In genomic region chr2:189178007-189178406, GRCh38 we compare ENCODE assay signal across 10 cellular contexts. TPM values are rescaled to one million over a fixed set of nuclear protein-coding genes. Genes with fewer than 3 reads are reported as not detected.
A peak's percentile ranks its signal among the peaks of the same experiment; 100 is the strongest.
DNase-seq lines count a peak whose midpoint lies in the region; ATAC-seq and TF ChIP-seq lines count a peak whose summit lies in the region.
"Had no signal": no experiment of that assay in that cellular context is flagged by ENCODE, and none has a peak within 500 bp of the region (broad histone marks: within the 10 kb centered on the region; RNA-seq: fewer than 3 reads in every experiment).

No MANE protein-coding gene starts in this region.

- peaks cover 9 to 13% of the 10 kb centered on the region in 2 donors for H3K27me3 Mint-ChIP-seq in CD4-positive, alpha-beta memory T cell

- H3K27me3 ChIP-seq in psoas muscle (ENCODE audit: insufficient read depth in 3 of 3, low read length in 2 of 3): no peaks in the 10 kb centered on the region
- H3K27me3 ChIP-seq in CD4-positive, alpha-beta memory T cell (ENCODE audit: insufficient read depth, low read length): no peaks in the 10 kb centered on the region

- H3K4me1 Mint-ChIP-seq in CD4-positive, alpha-beta memory T cell: peaks cover 9 to 13% (median 10%) of the 10 kb centered on the region in 4 donors

- no peaks in the 10 kb centered on the region for H3K36me3 Mint-ChIP-seq in CD4-positive, alpha-beta memory T cell

- no peak overlapping the region for H3K4me3 Mint-ChIP-seq in CD4-positive, alpha-beta memory T cell

- POLR2A ChIA-PET in RWPE1 (lab: Yijun Ruan, JAX; ENCODE audit: low non-redundant PET): no interaction called here
- POLR2A ChIA-PET in CD4-positive, alpha-beta memory T cell (lab: Charles Lee; ENCODE audit: partially characterized antibody): no interaction called here

- H3K36me3 ChIP-seq in psoas muscle (ENCODE audit: insufficient read depth in 1 of 2, low read depth in 1 of 2): no peaks in the 10 kb centered on the region
- no peaks in the 10 kb centered on the region for H3K36me3 ChIP-seq in CD4-positive, alpha-beta memory T cell (ENCODE audit: insufficient read depth, low read length)

- WGBS in psoas muscle, 3 donors: 20 to 38% (median 21%) methylated on average over 2 of the region's 2 CpGs

- no peaks in the 10 kb centered on the region for H3K4me1 ChIP-seq in psoas muscle
- no peaks in the 10 kb centered on the region for H3K4me1 ChIP-seq in CD4-positive, alpha-beta memory T cell (ENCODE audit: insufficient read depth, low read length)

- ATAC-seq in psoas muscle (no peak), GM21528 (IDR thresholded peaks at IDR 0.05; ENCODE audit: low FRiP score, unreplicated experiment) (no peak)

- DNase-seq in RWPE1 (ENCODE audit: low spot score) (peak; percentile 5), fibroblast of peridontal ligament (ENCODE audit: extremely low read depth) (peak; percentile 75), psoas muscle (no peak), cerebellum (ENCODE audit: low spot score) (no peak), posterior vena cava (ENCODE audit: low spot score) (no peak)
- no peak for DNase-seq in CD4-positive, alpha-beta memory T cell
- DNase-seq: activated CD4-positive, alpha-beta T cell treated with anti-CD3 and anti-CD28 coated beads, Interleukin-2, amount 50 U/mL, for 48 hours; MM.1S had no signal

- H3K27ac ChIP-seq in C4-2B (no peak overlapping the region), RWPE1 (no peak overlapping the region), psoas muscle (no peak overlapping the region)
- no peak overlapping the region for H3K27ac ChIP-seq in CD4-positive, alpha-beta memory T cell (ENCODE audit: low read depth, low read length)

- H3K9me3 Mint-ChIP-seq in CD4-positive, alpha-beta memory T cell: peaks cover 0 to 3% (median 0%) of the 10 kb centered on the region in 8 donors

- CTCF ChIA-PET in RWPE1 (lab: Yijun Ruan, JAX): interaction anchor here (0.6 to 1.4 kb wide), 4 partner anchors 18 to 993 kb away, joined by 3 to 6 read pairs (median 4); no protein-coding TSS in a partner anchor
- CTCF ChIA-PET in CD4-positive, alpha-beta memory T cell (lab: Charles Lee; ENCODE audit: partially characterized antibody): interaction anchor here (1.0 kb wide), 1 partner anchor 84 kb away, joined by 4 read pairs; no protein-coding TSS in a partner anchor

- intact Hi-C loops in psoas muscle (cut with DNase I): no loop called here
- intact Hi-C loops in posterior vena cava (cut with DNase I): loop anchor here in 1 of 2 donors (10.0 kb wide), 1 partner anchor 53 kb away; no protein-coding TSS in a partner anchor
- intact Hi-C loops in CD4-positive, alpha-beta memory T cell (cut with micrococcal nuclease): no loop called here

- H3K9me3 ChIP-seq in psoas muscle: no peaks in the 10 kb centered on the region
- no peaks in the 10 kb centered on the region for H3K9me3 ChIP-seq in CD4-positive, alpha-beta memory T cell (ENCODE audit: control insufficient read depth in 1 of 2, low read length in 2 of 2)

- no peak overlapping the region for H3K27ac Mint-ChIP-seq in CD4-positive, alpha-beta memory T cell

- TF ChIP-seq CTCF in C4-2B (conservative IDR thresholded peaks at IDR 0.05) (peak; percentile 10), RWPE1 (conservative IDR thresholded peaks at IDR 0.05; ENCODE audit: low read depth) (peak; percentile 57), psoas muscle (IDR thresholded peaks at IDR 0.05) (peak; percentile 17)

- H3K4me3 ChIP-seq in psoas muscle: peak overlapping the region; percentile 64
- no peak overlapping the region for H3K4me3 ChIP-seq in CD4-positive, alpha-beta memory T cell (ENCODE audit: low read length in 2 of 2)

RNA-seq across cellular contexts. Expression of gene COL5A2, which starts 1.6 kb away (rescaled TPM):
- total RNA-seq in psoas muscle (10 to 100 TPM in 2 of 4 donors, 1 to 10 TPM in 2; 3.9 to 16.8 (median 8.9) TPM), cerebellum (35.2 TPM), posterior vena cava (100 to 1,000 TPM in 1 of 2 donors, 10 to 100 TPM in 1; 61.1 to 123 TPM)
- 1 to 10 TPM; 2.3 to 3.8 (median 2.4) TPM for polyA plus RNA-seq in psoas muscle
- total RNA-seq in CD4-positive, alpha-beta memory T cell: 1 to 10 TPM; 1.1 to 1.2 TPM
- under 1 TPM in 1 of 2 donors, not detected in 1; 0.05 TPM for polyA plus RNA-seq in CD4-positive, alpha-beta memory T cell

Comparison
In these comparisons a context has a peak if more than half of its experiments do, and no peak if none do; other contexts are left out.
1. DNase-seq: peak in RWPE1 (single experiment) and fibroblast of peridontal ligament (single experiment); none in psoas muscle (0 of 2), cerebellum (single experiment), posterior vena cava (single experiment) and CD4-positive, alpha-beta memory T cell (0 of 5).
2. Peak in every context shown above with its lines, with median percentiles within 50 percentile points of each other: CTCF ChIP-seq.